Comparison of ENCODE assay signal across 16 cellular contexts in the genomic region with DNA sequence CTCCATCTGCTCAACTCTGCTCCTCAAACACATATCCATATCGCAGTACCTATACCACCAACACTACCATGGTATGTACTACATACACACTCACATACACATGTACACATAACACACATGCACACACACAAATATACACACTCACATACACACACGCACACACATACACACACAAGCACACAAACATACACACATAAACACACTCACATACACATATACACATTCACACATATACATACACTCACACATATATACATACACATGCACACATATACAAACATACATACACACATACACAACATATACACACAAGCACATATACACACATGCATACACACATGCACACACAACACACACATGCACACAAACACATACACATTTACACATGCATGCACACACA.
DNase-seq lines count a peak whose midpoint lies in the region; ATAC-seq, FAIRE-seq and TF ChIP-seq lines count a peak whose summit lies in the region.
"Had no signal": no experiment of that assay in that cellular context is flagged by ENCODE, and none has a peak within 500 bp of the region (broad histone marks: within the 10 kb centered on the region; RNA-seq: fewer than 3 reads in every experiment).

No MANE protein-coding gene starts in this region.

- no peak overlapping the region for H3K23ac ChIP-seq in H9 (ENCODE audit: insufficient read length, low read depth, low read length)

- no peak for TF ChIP-seq RAD21 in K562 (CRISPR knock-in tag; conservative IDR thresholded peaks at IDR 0.05 in 1 of 2, IDR thresholded peaks at IDR 0.05 in 1 of 2)

- no peaks in the 10 kb centered on the region for H3K9me2 ChIP-seq in hepatocyte (replicated peaks; ENCODE audit: insufficient read depth)

- WGBS in H9 (ENCODE audit: extremely low coverage, insufficient read length, low lambda C conversion rate): 100% methylated on average over 1 of the region's 2 CpGs
- 0% methylated on average over 2 of the region's 2 CpGs for WGBS in K562 (ENCODE audit: insufficient coverage, low coverage, missing lambda C conversion rate)
- WGBS in hepatocyte (ENCODE audit: low lambda C conversion rate, missing lambda C conversion rate): 100% methylated on average over 2 of the region's 2 CpGs

- no peak overlapping the region for H3K27ac ChIP-seq in H9 (ENCODE audit: insufficient read length, low read depth, low read length)
- H3K27ac ChIP-seq in K562 (ENCODE audit: extremely low read depth, low read depth, low read length): no peak overlapping the region
- peak overlapping the region; percentile 20 for H3K27ac ChIP-seq in hepatocyte
- H3K27ac ChIP-seq: BLaER1 treated with 17β-estradiol and CSF1 and Interleukin-3, amounts not matched to agents 10 nM and 100 nM had no signal

- H3T11ph ChIP-seq in H9 (ENCODE audit: low read length): no peak overlapping the region

- H4K20me1 ChIP-seq in H9 (ENCODE audit: control insufficient read depth, insufficient read depth, insufficient read length) (no peaks in the 10 kb centered on the region), K562 (replicated peaks; ENCODE audit: control insufficient read depth, insufficient read depth, low read length) (no peaks in the 10 kb centered on the region), hepatocyte (ENCODE audit: insufficient read depth, poor library complexity, severe bottlenecking) (no peaks in the 10 kb centered on the region)
- H4K20me1 ChIP-seq: BLaER1 treated with 17β-estradiol and CSF1 and Interleukin-3, amounts not matched to agents 10 nM and 100 nM had no signal

- no peak overlapping the region for H3K4me3 Mint-ChIP-seq in H9
- H3K4me3 Mint-ChIP-seq: B cell; CD8-positive, alpha-beta T cell; GM23338 had no signal

- H2BK5ac ChIP-seq in H9 (ENCODE audit: insufficient read length, low read length): no peak overlapping the region

- no peak overlapping the region for H2BK12ac ChIP-seq in H9 (ENCODE audit: insufficient read length, low read depth, low read length)

- H3K4me2 ChIP-seq in H9 (ENCODE audit: insufficient read depth, insufficient read length, low read length): no peak overlapping the region
- no peak overlapping the region for H3K4me2 ChIP-seq in K562 (ENCODE audit: insufficient read depth, low read length)
- H3K4me2 ChIP-seq in hepatocyte: no peak overlapping the region
- H3K4me2 ChIP-seq: BLaER1 treated with 17β-estradiol and CSF1 and Interleukin-3, amounts not matched to agents 10 nM and 100 nM; GM23338 had no signal

- H4K5ac ChIP-seq in H9 (ENCODE audit: insufficient read length, low read depth, low read length): no peak overlapping the region

- H3K4me1 ChIP-seq in H9 (ENCODE audit: insufficient read depth, low read length) (no peaks in the 10 kb centered on the region), K562 (replicated peaks in 1 of 2; ENCODE audit: control insufficient read depth in 2 of 2, insufficient read depth in 2 of 2, low read length in 2 of 2) (no peaks in the 10 kb centered on the region), hepatocyte (ENCODE audit: insufficient read depth) (peaks cover 11% of the 10 kb centered on the region)
- H3K4me1 ChIP-seq: BLaER1 treated with 17β-estradiol and CSF1 and Interleukin-3, amounts not matched to agents 10 nM and 100 nM had no signal

- no peak overlapping the region for H3K18ac ChIP-seq in H9 (ENCODE audit: insufficient read length, low read depth, low read length)

- no peak overlapping the region for H4K91ac ChIP-seq in H9 (ENCODE audit: insufficient read length, low read depth, low read length)

- intact Hi-C loops in K562 (cut with micrococcal nuclease): no loop called here

- ATAC-seq in K562 (no peak), GM21576 (IDR thresholded peaks at IDR 0.05; ENCODE audit: unreplicated experiment) (no peak), GM21381 (IDR thresholded peaks at IDR 0.05; ENCODE audit: unreplicated experiment) (no peak)
- ATAC-seq: CD8-positive, alpha-beta T cell; GM23338 had no signal

- H3K14ac ChIP-seq in H9 (ENCODE audit: insufficient read depth, low read length): no peak overlapping the region

- POLR2A ChIA-PET in K562 (lab: Yijun Ruan, JAX): no interaction called here

- no peak for DNase-seq in D721Med (ENCODE audit: insufficient read length, low spot score)
- no peak for DNase-seq in H9
- DNase-seq in K562 (ENCODE audit: extremely low read depth in 1 of 4, low spot score in 3 of 4): no peak
- no peak for DNase-seq in hepatocyte (ENCODE audit: low spot score)
- DNase-seq in COLO668 (lab: John Stamatoyannopoulos, UW; ENCODE audit: unreplicated experiment): no peak
- DNase-seq: CD8-positive, alpha-beta T cell; COR-L47; DMS153; DMS79; GDM1; H7 had no signal

- no peaks in the 10 kb centered on the region for H3K79me1 ChIP-seq in H9 (ENCODE audit: insufficient read depth, low read depth, low read length, poor library complexity, severe bottlenecking)

- no TSS peak for BruUV-seq in K562 (replicated peaks; lab: Mats Ljungman, UMichigan)

- no peaks in the 10 kb centered on the region; the same call in 1 of the 2 replicates for H3K27me3 Mint-ChIP-seq in H9 (ENCODE audit: low read depth)
- H3K27me3 Mint-ChIP-seq: B cell had no signal

- peaks cover 13 to 15% of the 10 kb centered on the region in 2 experiments for H3K9me3 Mint-ChIP-seq in H9

- no peak overlapping the region for H3K9ac ChIP-seq in H9 (ENCODE audit: extremely low read depth, insufficient read length, low read length)
- H3K9ac ChIP-seq in K562 (ENCODE audit: insufficient read depth in 1 of 2, low read depth in 2 of 2, low read length in 2 of 2): no peak overlapping the region
- H3K9ac ChIP-seq: BLaER1 treated with 17β-estradiol and CSF1 and Interleukin-3, amounts not matched to agents 10 nM and 100 nM had no signal

- H3K56ac ChIP-seq in H9 (ENCODE audit: insufficient read length, low read depth, low read length): no peak overlapping the region

- H3K4me3 ChIP-seq in K562 (no peak overlapping the region), hepatocyte (no peak overlapping the region)
- H3K4me3 ChIP-seq: BLaER1 treated with 17β-estradiol and CSF1 and Interleukin-3, amounts not matched to agents 10 nM and 100 nM; GM23338 had no signal

- no peak overlapping the region for H4K8ac ChIP-seq in H9 (replicated peaks; ENCODE audit: insufficient read length, low read depth, low read length)

- no peaks in the 10 kb centered on the region for H3K23me2 ChIP-seq in H9 (ENCODE audit: insufficient read length, low read depth, low read length, poor library complexity, severe bottlenecking)

- no peak overlapping the region for H2BK20ac ChIP-seq in H9 (ENCODE audit: low read depth, low read length, poor library complexity, severe bottlenecking)

- H3K9me1 ChIP-seq in K562 (ENCODE audit: control insufficient read depth, insufficient read depth, low read length): no peaks in the 10 kb centered on the region

- H3K9me3 ChIP-seq in H9 (ENCODE audit: control insufficient read depth, low read depth, low read length) (no peaks in the 10 kb centered on the region), K562 (replicated peaks; ENCODE audit: control insufficient read depth, insufficient read depth, low read depth, low read length) (peaks cover 4% of the 10 kb centered on the region; the same call in 1 of the 2 replicates), hepatocyte (ENCODE audit: low read depth) (no peaks in the 10 kb centered on the region)

- no peak for TF ChIP-seq POLR2A in K562 (conservative IDR thresholded peaks at IDR 0.05)

- no peak overlapping the region for H2AK5ac ChIP-seq in H9 (ENCODE audit: insufficient read length, low read length)

- no peaks in the 10 kb centered on the region for H3K36me3 ChIP-seq in K562 (ENCODE audit: control insufficient read depth, insufficient read depth, low read length)
- H3K36me3 ChIP-seq in hepatocyte (replicated peaks; ENCODE audit: insufficient read depth, low read depth): no peaks in the 10 kb centered on the region
- H3K36me3 ChIP-seq: BLaER1 treated with 17β-estradiol and CSF1 and Interleukin-3, amounts not matched to agents 10 nM and 100 nM had no signal

- no peak for TF ChIP-seq CTCF in D721Med (IDR thresholded peaks at IDR 0.05; ENCODE audit: insufficient read depth, missing control alignments)
- TF ChIP-seq CTCF in H9 (conservative IDR thresholded peaks at IDR 0.05): no peak
- no peak for TF ChIP-seq CTCF in K562 (IDR thresholded peaks at IDR 0.05 in 2 of 3, conservative IDR thresholded peaks at IDR 0.05 in 1 of 3; ENCODE audit: insufficient read depth in 2 of 3, low read depth in 1 of 3, low read length in 3 of 3)
- TF ChIP-seq CTCF in hepatocyte (IDR thresholded peaks at IDR 0.05; ENCODE audit: poor library complexity): no peak

- H2BK120ac ChIP-seq in H9 (ENCODE audit: low read depth, low read length, poor library complexity, severe bottlenecking): no peak overlapping the region

- H3K4me1 Mint-ChIP-seq in H9: peaks cover 3% of the 10 kb centered on the region in 2 experiments; a peak in 2 of 4 replicates
- H3K4me1 Mint-ChIP-seq: B cell, GM23338 had no signal

- CTCF ChIA-PET in K562 (lab: Yijun Ruan, JAX; ENCODE audit: low intra/inter-chr PET ratio): no interaction called here

- no peak overlapping the region for H3K4ac ChIP-seq in H9 (ENCODE audit: low read depth, low read length)

- no peaks in the 10 kb centered on the region for H3K79me2 ChIP-seq in H9 (ENCODE audit: insufficient read depth, low read length)
- no peaks in the 10 kb centered on the region for H3K79me2 ChIP-seq in K562 (ENCODE audit: control insufficient read depth, insufficient read depth, low read length)
- H3K79me2 ChIP-seq in hepatocyte: no peaks in the 10 kb centered on the region

- in situ Hi-C loops in K562 (cut with MboI): no loop called here

- H2AFZ ChIP-seq in H9 (ENCODE audit: low read length) (no peak overlapping the region), K562 (ENCODE audit: low read depth, low read length) (no peak overlapping the region), hepatocyte (no peak overlapping the region)
- H2AFZ ChIP-seq: GM23338 had no signal

- H3K36me3 Mint-ChIP-seq in H9 (ENCODE audit: insufficient read depth in 1 of 3, low read depth in 3 of 3): peaks cover 0 to 16% (median 3%) of the 10 kb centered on the region in 3 experiments; a peak in 4 of 7 replicates
- H3K36me3 Mint-ChIP-seq: CD8-positive, alpha-beta T cell had no signal

- H3K27me3 ChIP-seq in H9 (ENCODE audit: insufficient read depth, low read length) (no peaks in the 10 kb centered on the region), K562 (ENCODE audit: control insufficient read depth in 2 of 2, insufficient read depth in 2 of 2, low read length in 2 of 2) (peaks cover 2 to 15% of the 10 kb centered on the region in 2 experiments; a peak in 4 of 5 replicates), hepatocyte (no peaks in the 10 kb centered on the region)
- H3K27me3 ChIP-seq: BLaER1 treated with 17β-estradiol and CSF1 and Interleukin-3, amounts not matched to agents 10 nM and 100 nM had no signal

- H3K27ac Mint-ChIP-seq in H9: peak overlapping the region in 2 of 3 experiments; percentile 2 to 44; a peak in 3 of 7 replicates
- H3K27ac Mint-ChIP-seq: B cell; CD8-positive, alpha-beta T cell; GM23338 had no signal

- H2BK15ac ChIP-seq in H9 (ENCODE audit: low read depth, low read length): no peak overlapping the region

- no peak for TF ChIP-seq EP300 in K562 (IDR thresholded peaks at IDR 0.05; ENCODE audit: low read length)

- FAIRE-seq in D721Med (lab: Jason Lieb, UNC) (peak; percentile 72), K562 (lab: Jason Lieb, UNC) (peak; percentile 70)

TF ChIP-seq in K562, 482 proteins besides CTCF, POLR2A, EP300 and RAD21 (continues in another document):
- TF ChIP-seq DDX20 (tag; IDR thresholded peaks at IDR 0.05; ENCODE audit: low read depth) (no peak), KDM2B (CRISPR knock-in tag; IDR thresholded peaks at IDR 0.05) (no peak)
